ENCODE assay signal across 8 cellular contexts in the genomic region with DNA sequence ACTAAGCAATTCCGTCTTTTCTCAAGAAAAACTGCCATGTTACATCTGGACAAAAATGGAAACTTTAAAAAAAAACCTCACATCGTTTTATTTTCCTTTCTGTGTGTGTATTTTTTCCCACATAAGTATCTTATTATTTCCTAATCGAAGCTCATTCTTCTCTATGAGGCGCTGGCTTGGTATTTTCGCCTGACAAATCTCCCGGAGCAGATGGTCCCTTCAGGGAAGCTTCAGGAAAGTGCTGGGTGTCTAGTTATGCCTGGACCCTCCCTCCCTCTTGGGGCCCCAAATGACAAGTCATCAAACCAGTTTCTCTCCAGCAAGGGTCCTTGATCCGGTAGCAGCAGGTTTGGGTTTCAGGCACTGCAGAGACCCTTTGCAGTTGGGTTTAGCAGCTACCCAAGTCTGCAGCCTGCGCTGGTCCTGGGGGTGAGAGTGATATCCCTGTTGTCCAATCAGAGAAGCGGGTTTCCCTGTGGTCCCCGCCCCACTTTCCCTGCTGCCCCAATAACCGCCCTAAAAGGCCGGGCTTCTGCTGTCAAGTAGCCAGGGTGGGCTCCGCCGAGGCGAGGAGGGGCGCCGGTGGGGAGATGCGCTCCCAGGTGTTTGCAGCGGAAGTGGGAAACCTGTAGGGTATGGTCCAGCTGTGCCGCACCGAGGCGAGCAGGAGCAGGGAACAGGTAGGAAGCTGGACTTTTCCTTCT. TPM values are rescaled to one million over a fixed set of nuclear protein-coding genes. Genes with fewer than 3 reads are reported as not detected.
A peak's percentile ranks its signal among the peaks of the same experiment; 100 is the strongest.
DNase-seq lines count a peak whose midpoint lies in the region; ATAC-seq, FAIRE-seq and TF ChIP-seq lines count a peak whose summit lies in the region.

A gene (plus strand): TSS at position 527 of the 704 bp plus-strand sequence.

- ATAC-seq in HCT116: peak; percentile 90
- peak; percentile 94 for ATAC-seq in upper lobe of right lung
- no peak for ATAC-seq in PC-3

- H3K27me3 ChIP-seq in HCT116 (ENCODE audit: insufficient read depth, low read length) (no peaks in the 10 kb centered on the region), endothelial cell of umbilical vein (ENCODE audit: control insufficient read depth in 2 of 2, insufficient read depth in 2 of 2, low read length in 2 of 2) (peaks cover 16 to 30% of the 10 kb centered on the region in 2 experiments), upper lobe of right lung (peaks cover 22% of the 10 kb centered on the region), PC-3 (ENCODE audit: low read length) (peaks cover 39% of the 10 kb centered on the region)

- H3K9ac ChIP-seq in HCT116 (ENCODE audit: low read length) (no peak within 1 kb of the TSS), endothelial cell of umbilical vein (replicated peaks; ENCODE audit: extremely low read depth, insufficient read depth, low read length) (no peak within 1 kb of the TSS), PC-3 (ENCODE audit: low read length) (no peak within 1 kb of the TSS)

- TF ChIP-seq CTCF in D721Med (IDR thresholded peaks at IDR 0.05; ENCODE audit: insufficient read depth, missing control alignments) (no peak), HCT116 (IDR thresholded peaks at IDR 0.05 in 2 of 3, conservative IDR thresholded peaks at IDR 0.05 in 1 of 3; ENCODE audit: borderline replicate concordance in 1 of 3, insufficient read depth in 1 of 3, low read depth in 2 of 3, low read length in 2 of 3) (no peak), endothelial cell of umbilical vein (IDR thresholded peaks at IDR 0.05; ENCODE audit: extremely low read depth in 1 of 2, insufficient read depth in 1 of 2, low read depth in 1 of 2, low read length in 2 of 2) (no peak), upper lobe of right lung (IDR thresholded peaks at IDR 0.05) (no peak), PC-3 (conservative IDR thresholded peaks at IDR 0.05; ENCODE audit: low read depth, low read length) (no peak)

- DNase-seq in D721Med (ENCODE audit: insufficient read length, low spot score): peak; percentile 82
- DNase-seq in HCT116 (ENCODE audit: low read depth, low spot score): peak; percentile 36
- peak; percentile 95 for DNase-seq in NCI-H524 treated with DMSO at 0.1 percent for 48 hours (lab: John Stamatoyannopoulos, UW)
- DNase-seq in endothelial cell of umbilical vein (ENCODE audit: low read depth, low spot score): peak; percentile 26
- peak; percentile 87 for DNase-seq in medulla oblongata (ENCODE audit: extremely low spot score)
- DNase-seq in upper lobe of right lung: peak; percentile 81
- DNase-seq in central memory CD4-positive, alpha-beta T cell: no peak
- DNase-seq in PC-3: no peak

- no TSS peak for BruUV-seq in HCT116 (replicated peaks; lab: Mats Ljungman, UMichigan)
- BruUV-seq in endothelial cell of umbilical vein (replicated peaks; lab: Mats Ljungman, UMichigan): no TSS peak
- BruUV-seq in PC-3 (replicated peaks; lab: Mats Ljungman, UMichigan): no TSS peak

- dilution Hi-C loops in endothelial cell of umbilical vein (cut with MboI; ENCODE audit: extremely low pct_ligation_motif_present, low sequenced_read_pairs): no loop called here

- H3K9me1 ChIP-seq in endothelial cell of umbilical vein (replicated peaks; ENCODE audit: control insufficient read depth, extremely low read depth, insufficient read depth, low read length): no peaks in the 10 kb centered on the region

- no peaks in the 10 kb centered on the region for H3K79me2 ChIP-seq in HCT116 (ENCODE audit: insufficient read depth, low read length)
- no peaks in the 10 kb centered on the region for H3K79me2 ChIP-seq in endothelial cell of umbilical vein (ENCODE audit: control insufficient read depth, insufficient read depth, low read length)
- H3K79me2 ChIP-seq in PC-3 (ENCODE audit: low read length): no peaks in the 10 kb centered on the region

- no peaks in the 10 kb centered on the region for H4K20me1 ChIP-seq in HCT116 (ENCODE audit: insufficient read depth)
- H4K20me1 ChIP-seq in endothelial cell of umbilical vein (replicated peaks; ENCODE audit: control insufficient read depth, extremely low read depth, insufficient read depth, low read length): peaks cover 2% of the 10 kb centered on the region
- H4K20me1 ChIP-seq in PC-3 (ENCODE audit: low read length): no peaks in the 10 kb centered on the region

- CTCF ChIA-PET in HCT116 (lab: Charles Lee): no interaction called here
- CTCF ChIA-PET in endothelial cell of umbilical vein (lab: Charles Lee): no interaction called here
- CTCF ChIA-PET in PC-3 (lab: Charles Lee): no interaction called here

- intact Hi-C loops in HCT116 (cut with micrococcal nuclease) (no loop called here), endothelial cell of umbilical vein (cut with micrococcal nuclease) (no loop called here), upper lobe of right lung (cut with DNase I) (no loop called here), PC-3 (cut with micrococcal nuclease) (no loop called here)

- RAD21 ChIA-PET in HCT116 (lab: Charles Lee; ENCODE audit: low non-redundant PET in 1 of 2, low total read pairs in 2 of 2, uncharacterized antibody in 2 of 2, unreplicated experiment in 2 of 2): no interaction called here

- peaks cover 0 to 9% of the 10 kb centered on the region in 2 experiments; a peak in 1 of 4 replicates for H3K4me1 ChIP-seq in HCT116 (ENCODE audit: control insufficient read depth in 1 of 2, insufficient read depth in 2 of 2, low read length in 2 of 2)
- no peaks in the 10 kb centered on the region for H3K4me1 ChIP-seq in endothelial cell of umbilical vein (ENCODE audit: control insufficient read depth, extremely low read depth, insufficient read depth, low read length)
- no peaks in the 10 kb centered on the region for H3K4me1 ChIP-seq in upper lobe of right lung
- no peaks in the 10 kb centered on the region for H3K4me1 ChIP-seq in PC-3 (ENCODE audit: insufficient read depth, low read length)

- H3K4me3 ChIP-seq in HCT116 (replicated peaks in 1 of 2; ENCODE audit: low read depth in 1 of 2, low read length in 2 of 2): peak within 1 kb of the TSS; percentile 51 to 62
- peak within 1 kb of the TSS in 1 of 3 experiments; percentile 30 for H3K4me3 ChIP-seq in endothelial cell of umbilical vein (replicated peaks in 1 of 3; ENCODE audit: insufficient read depth in 1 of 3, low read depth in 1 of 3, low read length in 3 of 3)
- H3K4me3 ChIP-seq in upper lobe of right lung: peak within 1 kb of the TSS; percentile 58
- no peak within 1 kb of the TSS for H3K4me3 ChIP-seq in PC-3 (ENCODE audit: low read length)

- POLR2A ChIA-PET in HCT116 (lab: Charles Lee) (no interaction called here), endothelial cell of umbilical vein (lab: Charles Lee) (no interaction called here), PC-3 (lab: Charles Lee; ENCODE audit: unreplicated experiment) (no interaction called here)

- no peak for TF ChIP-seq RAD21 in HCT116 (IDR thresholded peaks at IDR 0.05; ENCODE audit: low read depth)

- H3K9me2 ChIP-seq in HCT116 (ENCODE audit: insufficient read depth): no peaks in the 10 kb centered on the region
- H3K9me2 ChIP-seq in PC-3 (replicated peaks; ENCODE audit: low read length): no peaks in the 10 kb centered on the region

- peak within 1 kb of the TSS; percentile 84 for H3K4me2 ChIP-seq in HCT116 (ENCODE audit: low read length)
- no peak within 1 kb of the TSS for H3K4me2 ChIP-seq in endothelial cell of umbilical vein (ENCODE audit: insufficient read depth, low read length)
- H3K4me2 ChIP-seq in PC-3 (ENCODE audit: low read length): no peak within 1 kb of the TSS

- peak within 1 kb of the TSS; percentile 87 for H2AFZ ChIP-seq in HCT116 (ENCODE audit: low read depth, low read length, poor library complexity, severe bottlenecking)
- peak within 1 kb of the TSS; percentile 64 for H2AFZ ChIP-seq in endothelial cell of umbilical vein (ENCODE audit: low read depth, low read length)
- H2AFZ ChIP-seq in PC-3 (ENCODE audit: low read length): no peak within 1 kb of the TSS

- H3K36me3 ChIP-seq in HCT116 (ENCODE audit: control insufficient read depth in 1 of 2, insufficient read depth in 2 of 2, low read length in 2 of 2): no peaks in the 10 kb centered on the region
- H3K36me3 ChIP-seq in endothelial cell of umbilical vein (ENCODE audit: control insufficient read depth in 2 of 2, extremely low read depth in 1 of 2, insufficient read depth in 2 of 2, low read length in 2 of 2): no peaks in the 10 kb centered on the region
- no peaks in the 10 kb centered on the region for H3K36me3 ChIP-seq in upper lobe of right lung
- no peaks in the 10 kb centered on the region for H3K36me3 ChIP-seq in PC-3 (ENCODE audit: low read depth, low read length)

- FAIRE-seq in D721Med (lab: Jason Lieb, UNC) (no peak), endothelial cell of umbilical vein (lab: Jason Lieb, UNC) (no peak)

- H3K9me3 ChIP-seq in HCT116 (ENCODE audit: control insufficient read depth in 1 of 2, insufficient read depth in 1 of 2, low read depth in 1 of 2, low read length in 2 of 2) (no peaks in the 10 kb centered on the region), endothelial cell of umbilical vein (replicated peaks; ENCODE audit: control insufficient read depth, insufficient read depth, low read length) (no peaks in the 10 kb centered on the region), upper lobe of right lung (no peaks in the 10 kb centered on the region), PC-3 (ENCODE audit: low read length) (no peaks in the 10 kb centered on the region)

- TF ChIP-seq POLR2A in HCT116 (IDR thresholded peaks at IDR 0.05; ENCODE audit: borderline replicate concordance, extremely low read depth, insufficient read depth, insufficient read length): no peak
- TF ChIP-seq POLR2A in endothelial cell of umbilical vein (IDR thresholded peaks at IDR 0.05; ENCODE audit: low read depth, low read length): no peak

- H3K27ac ChIP-seq in HCT116 (ENCODE audit: low read depth, low read length) (no peak within 1 kb of the TSS), endothelial cell of umbilical vein (ENCODE audit: insufficient read depth, low read depth, low read length) (no peak within 1 kb of the TSS), upper lobe of right lung (no peak within 1 kb of the TSS), PC-3 (ENCODE audit: low read length) (no peak within 1 kb of the TSS)

- H3F3A ChIP-seq in PC-3 (ENCODE audit: low read length, unreplicated experiment): no peaks in the 10 kb centered on the region

TF ChIP-seq in endothelial cell of umbilical vein, 7 proteins besides CTCF, POLR2A, EP300 and RAD21 (continues in another document):
- no peak for TF ChIP-seq JUN (IDR thresholded peaks at IDR 0.05; ENCODE audit: borderline replicate concordance, insufficient read depth, insufficient read length, low read depth)

RNA-seq across cellular contexts. Expression of the gene that starts here (rescaled TPM):
- total RNA-seq in HCT116 (2021; ENCODE audit: unreplicated experiment): 3.0 TPM
- 0.85 and 1.5 TPM in 2 replicates for polyA plus RNA-seq in HCT116 (2012)
- total RNA-seq in endothelial cell of umbilical vein: 0.07 TPM in 1 of 2 replicates, not detected in the other
- 0.02 TPM in 1 of 2 replicates, not detected in the other for polyA plus RNA-seq in endothelial cell of umbilical vein
- 0.06 and 0.07 TPM in 2 replicates for polyA plus RNA-seq in endothelial cell of umbilical vein (2011; cell fraction: cytosol; rRNA removed)
- not detected in 2 replicates for polyA plus RNA-seq in endothelial cell of umbilical vein (2011; cell fraction: nucleus; rRNA removed)
- not detected in 2 replicates for polyA plus RNA-seq in endothelial cell of umbilical vein (2012)
- 0.12 and 0.23 TPM in 2 replicates for polyA minus RNA-seq in endothelial cell of umbilical vein
- not detected for polyA minus RNA-seq in endothelial cell of umbilical vein (2011; cell fraction: cytosol; rRNA and poly(A)+ RNA removed)
- 0.43 TPM in 1 of 2 replicates, not detected in the other for polyA minus RNA-seq in endothelial cell of umbilical vein (2011; cell fraction: nucleus; rRNA and poly(A)+ RNA removed)
- total RNA-seq in upper lobe of right lung: 15.1 TPM
- not detected in 2 replicates for total RNA-seq in PC-3 (2014; rRNA removed)

Comparison
In these comparisons a context has a peak if more than half of its experiments do, and no peak if none do; other contexts are left out.
1. Peak in DNase-seq in endothelial cell of umbilical vein; RNA of the gene not detected or under 1 TPM.
2. DNase-seq: peak in D721Med (single experiment), HCT116 (single experiment), NCI-H524 treated with DMSO at 0.1 percent for 48 hours (single experiment), medulla oblongata (single experiment) and upper lobe of right lung (single experiment); none in central memory CD4-positive, alpha-beta T cell (single experiment) and PC-3 (single experiment).